ENCODE assay signal across 25 cellular contexts in the genomic region with DNA sequence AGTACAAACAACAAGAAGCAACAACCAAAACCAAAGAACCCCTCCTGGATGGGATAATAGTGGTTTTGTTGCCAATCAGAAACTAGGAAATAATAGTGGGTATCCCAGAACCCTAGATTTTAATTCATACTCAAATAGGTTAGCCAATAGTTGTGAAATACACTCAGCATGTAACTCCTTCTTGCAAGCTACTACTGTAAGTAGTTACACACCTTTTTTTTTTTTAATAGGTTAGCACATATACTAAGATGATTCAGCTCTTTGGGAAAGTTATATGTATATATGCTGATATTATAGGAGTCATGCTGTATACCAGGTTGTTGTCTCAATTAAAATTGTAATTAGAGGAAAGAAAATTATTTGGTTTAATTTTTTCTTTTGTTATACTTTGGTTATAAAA.
"Had no signal": no experiment of that assay in that cellular context is flagged by ENCODE, and none has a peak within 500 bp of the region (broad histone marks: within the 10 kb centered on the region; RNA-seq: fewer than 3 reads in every experiment).

No MANE protein-coding gene starts in this region.

- H3K9me3 ChIP-seq: SK-N-SH had no signal

- DNase-seq: IMR-90, Kasumi-1, MV-4-11, NCI-H1048, NCI-H1105, NCI-H1417, NCI-H1436 treated with DMSO at 0.1 percent for 48 hours, NCI-H1694 treated with DMSO at 0.1 percent for 48 hours, NCI-H1930, NCI-H2081, NCI-H2107, NCI-H2171, NCI-H226, NCI-H446, NCI-H510A, NCI-H524 treated with DMSO at 0.1 percent for 48 hours, NCI-H69, NCI-H774, Right ventricle myocardium superior, RPMI8226, SK-N-SH, SW 1271 had no signal

- H3K9me2 ChIP-seq: SK-N-SH had no signal

- FAIRE-seq: HepG2, RCC 7860 had no signal

- H3K27ac ChIP-seq: KMS-11 had no signal

- H3K4me2 ChIP-seq: KMS-11, SK-N-SH had no signal

- H3K9ac ChIP-seq: KMS-11, SK-N-SH had no signal

- ATAC-seq: HepG2 had no signal
